In the genomic region with DNA sequence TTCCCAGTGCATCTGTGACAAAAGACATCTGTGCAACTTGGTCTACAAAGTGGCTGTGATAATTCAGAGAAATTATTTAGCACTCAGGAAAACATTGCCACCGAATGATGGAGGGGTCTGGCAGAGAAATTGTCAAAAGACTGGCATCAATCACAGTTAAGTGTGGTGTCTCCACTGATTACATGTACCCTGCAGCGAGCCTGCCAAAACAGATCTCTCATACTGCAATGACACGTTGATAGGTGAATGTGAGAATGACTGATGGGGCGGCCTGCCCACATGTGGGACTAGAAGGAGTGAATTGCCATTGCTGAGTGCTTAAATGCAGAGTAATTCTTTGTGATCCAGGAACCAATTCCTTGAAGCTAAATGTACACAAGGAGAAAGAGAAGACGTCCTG, we compare ENCODE assay signal across 13 cellular contexts.
DNase-seq lines count a peak whose midpoint lies in the region; ATAC-seq and TF ChIP-seq lines count a peak whose summit lies in the region.
"Had no signal": no experiment of that assay in that cellular context is flagged by ENCODE, and none has a peak within 500 bp of the region (broad histone marks: within the 10 kb centered on the region; RNA-seq: fewer than 3 reads in every experiment).

No MANE protein-coding gene starts in this region.

- H3K27me3 ChIP-seq in right atrium auricular region (no peaks in the 10 kb centered on the region), heart left ventricle (no peaks in the 10 kb centered on the region), right cardiac atrium (ENCODE audit: control insufficient read depth, insufficient read depth) (no peaks in the 10 kb centered on the region)

- TF ChIP-seq POLR2A in heart left ventricle (IDR thresholded peaks at IDR 0.05) (no peak), GM18505 (IDR thresholded peaks at IDR 0.05; ENCODE audit: borderline replicate concordance, extremely low read depth, insufficient read depth, insufficient read length) (no peak)

- H3K36me3 ChIP-seq in right atrium auricular region (no peaks in the 10 kb centered on the region), heart left ventricle (no peaks in the 10 kb centered on the region)

- intact Hi-C loops in Right ventricle myocardium inferior (cut with DNase I) (loop anchor here (2.0 to 5.0 kb wide), 2 partner anchors 55 to 117 kb away; no protein-coding TSS in a partner anchor), heart left ventricle (cut with DNase I) (loop anchor here in 1 of 10 donors (10.0 kb wide), 1 partner anchor 109 kb away; no protein-coding TSS in a partner anchor), right cardiac atrium (cut with DNase I) (no loop called here)

- DNase-seq in Right ventricle myocardium inferior (ENCODE audit: missing footprints) (peak; percentile 66), right atrium auricular region (ENCODE audit: low spot score) (no peak), heart left ventricle (peak; percentile 52 to 88 (median 67)), right cardiac atrium (peak; percentile 43 to 74 (median 70)), NCI-H1048 (lab: John Stamatoyannopoulos, UW) (no peak), NCI-H1436 (lab: John Stamatoyannopoulos, UW) (no peak)
- DNase-seq: C1 segment of cervical spinal cord; Calu3; CD4-positive, alpha-beta T cell; DMS 273 treated with DMSO at 0.1 percent for 48 hours; GM23248 had no signal

- no peaks in the 10 kb centered on the region for H3K9me3 ChIP-seq in right atrium auricular region
- peaks cover 0 to 13% (median 2%) of the 10 kb centered on the region in 12 donors for H3K9me3 ChIP-seq in heart left ventricle
- no peaks in the 10 kb centered on the region for H3K9me3 ChIP-seq in right cardiac atrium (ENCODE audit: control insufficient read depth, low read length)

- WGBS in heart left ventricle, 4 donors: 29 to 37% (median 31%) methylated on average over 5 of the region's 5 CpGs
- WGBS in right cardiac atrium: 35% methylated on average over 5 of the region's 5 CpGs

- H3K4me3 ChIP-seq in right atrium auricular region: no peak overlapping the region
- H3K4me3 ChIP-seq in heart left ventricle: no peak overlapping the region
- no peak overlapping the region for H3K4me3 ChIP-seq in right cardiac atrium (ENCODE audit: low read length)
- H3K4me3 ChIP-seq: GM23248 had no signal

- H3K27ac ChIP-seq in right atrium auricular region (no peak overlapping the region), heart left ventricle (peak overlapping the region in 1 of 12 donors; percentile 31), right cardiac atrium (ENCODE audit: low read length) (no peak overlapping the region)
- H3K27ac ChIP-seq: GM23248 had no signal

- H3K4me1 ChIP-seq in right atrium auricular region: no peaks in the 10 kb centered on the region
- peaks cover 0 to 4% (median 0%) of the 10 kb centered on the region in 12 donors for H3K4me1 ChIP-seq in heart left ventricle
- no peaks in the 10 kb centered on the region for H3K4me1 ChIP-seq in right cardiac atrium (ENCODE audit: control insufficient read depth, insufficient read depth, low read length)

- TF ChIP-seq CTCF in right atrium auricular region (IDR thresholded peaks at IDR 0.05) (no peak), heart left ventricle (IDR thresholded peaks at IDR 0.05) (no peak)

- ATAC-seq in Right ventricle myocardium inferior: peak; percentile 97
- peak; percentile 98 to 99 (median 99) for ATAC-seq in heart left ventricle
- ATAC-seq in right cardiac atrium: peak; percentile 95
- no peak for ATAC-seq in GM18505 (IDR thresholded peaks at IDR 0.05; ENCODE audit: unreplicated experiment)
- ATAC-seq: HCT116 had no signal

Comparison
In these comparisons a context has a peak if more than half of its experiments do, and no peak if none do; other contexts are left out.
1. DNase-seq: peak in Right ventricle myocardium inferior (single experiment), heart left ventricle (5 of 5) and right cardiac atrium (3 of 3); none in right atrium auricular region (single experiment), NCI-H1048 (single experiment) and NCI-H1436 (single experiment).